In genomic region chr16:75464130-75464918, GRCh38 we compare ENCODE assay signal across 1 cellular context.
TF ChIP-seq lines count a peak whose summit lies in the region.

A gene with protein sequence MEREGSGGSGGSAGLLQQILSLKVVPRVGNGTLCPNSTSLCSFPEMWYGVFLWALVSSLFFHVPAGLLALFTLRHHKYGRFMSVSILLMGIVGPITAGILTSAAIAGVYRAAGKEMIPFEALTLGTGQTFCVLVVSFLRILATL (minus strand): TSS chr16:75464689. CDS start chr16:75464600, 89 bp downstream.

TF ChIP-seq in K562, 482 proteins besides CTCF, POLR2A, EP300 and RAD21 (continued from another document and continues in another):
- peak; percentile 87 for TF ChIP-seq ZNF592 (IDR thresholded peaks at IDR 0.05)
- no peak for TF ChIP-seq ZNF146 (CRISPR knock-in tag; IDR thresholded peaks at IDR 0.05; ENCODE audit: unreplicated experiment)
- TF ChIP-seq NUFIP1 (IDR thresholded peaks at IDR 0.05; ENCODE audit: partially characterized antibody), result no peak
- no peak for TF ChIP-seq JUNB (CRISPR knock-in tag; conservative IDR thresholded peaks at IDR 0.05)
- TF ChIP-seq JUND (IDR thresholded peaks at IDR 0.05; ENCODE audit: borderline replicate concordance, low read depth, low read length), result peak; percentile 72
- peak; percentile 61; the same call in 1 of the 3 replicates for TF ChIP-seq JUND (tag; IDR thresholded peaks at IDR 0.05; ENCODE audit: borderline replicate concordance, low read depth, low read length)
- no peak for TF ChIP-seq PPARD (CRISPR knock-in tag; IDR thresholded peaks at IDR 0.05)
- TF ChIP-seq ZSCAN29 (IDR thresholded peaks at IDR 0.05), result no peak
- TF ChIP-seq CHD1 (IDR thresholded peaks at IDR 0.05; ENCODE audit: low read length), result no peak
- 0 out of 2 replicates have a peak, but pooled peaks have one; percentile 35 for TF ChIP-seq JUN (IDR thresholded peaks at IDR 0.05; ENCODE audit: borderline replicate concordance, low read depth, low read length)
- 0 out of 2 replicates have a peak, but pooled peaks have one; percentile 20 for TF ChIP-seq JUN (CRISPR knock-in tag; IDR thresholded peaks at IDR 0.05; ENCODE audit: borderline replicate concordance)
- no peak for TF ChIP-seq ZNF174 (CRISPR knock-in tag; IDR thresholded peaks at IDR 0.05)
- TF ChIP-seq, protein P1, sequence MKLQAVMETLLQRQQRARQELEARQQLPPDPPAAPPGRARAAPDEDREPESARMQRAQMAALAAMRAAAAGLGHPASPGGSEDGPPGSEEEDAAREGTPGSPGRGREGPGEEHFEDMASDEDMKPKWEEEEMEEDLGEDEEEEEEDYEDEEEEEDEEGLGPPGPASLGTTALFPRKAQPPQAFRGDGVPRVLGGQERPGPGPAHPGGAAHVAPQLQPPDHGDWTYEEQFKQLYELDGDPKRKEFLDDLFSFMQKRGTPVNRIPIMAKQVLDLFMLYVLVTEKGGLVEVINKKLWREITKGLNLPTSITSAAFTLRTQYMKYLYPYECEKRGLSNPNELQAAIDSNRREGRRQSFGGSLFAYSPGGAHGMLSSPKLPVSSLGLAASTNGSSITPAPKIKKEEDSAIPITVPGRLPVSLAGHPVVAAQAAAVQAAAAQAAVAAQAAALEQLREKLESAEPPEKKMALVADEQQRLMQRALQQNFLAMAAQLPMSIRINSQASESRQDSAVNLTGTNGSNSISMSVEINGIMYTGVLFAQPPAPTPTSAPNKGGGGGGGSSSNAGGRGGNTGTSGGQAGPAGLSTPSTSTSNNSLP (IDR thresholded peaks at IDR 0.05; ENCODE audit: borderline replicate concordance, low read depth, low read length), result no peak
- no peak for TF ChIP-seq SIRT6 (IDR thresholded peaks at IDR 0.05; ENCODE audit: low read depth, low read length)
- no peak for TF ChIP-seq ZNF778 (CRISPR knock-in tag; IDR thresholded peaks at IDR 0.05)
- TF ChIP-seq KAT2B (IDR thresholded peaks at IDR 0.05; ENCODE audit: low read depth, low read length), result peak; percentile 27
- no peak; the same call in none of the 2 replicates for TF ChIP-seq DEAF1 (CRISPR knock-in tag; IDR thresholded peaks at IDR 0.05)
- no peak for TF ChIP-seq FUS (optimal IDR thresholded peaks at IDR 0.05; ENCODE audit: low read depth, low read length)
- TF ChIP-seq ZNF274 (IDR thresholded peaks at IDR 0.05; ENCODE audit: borderline replicate concordance, low read depth, low read length), result no peak
- TF ChIP-seq SMAD2 (IDR thresholded peaks at IDR 0.05; ENCODE audit: low read depth, low read length), result no peak
- no peak for TF ChIP-seq NR3C1 (CRISPR knock-in tag; IDR thresholded peaks at IDR 0.05)
- no peak for TF ChIP-seq ZNF23 (CRISPR knock-in tag; IDR thresholded peaks at IDR 0.05)
- no peak for TF ChIP-seq TFAM (CRISPR knock-in tag; conservative IDR thresholded peaks at IDR 0.05)
- TF ChIP-seq ZNF79 (CRISPR knock-in tag; IDR thresholded peaks at IDR 0.05; ENCODE audit: low read depth), result no peak
- no peak for TF ChIP-seq TRIM28 (IDR thresholded peaks at IDR 0.05)
- peak; percentile 12 to 48; a peak in 1 of 4 replicates for TF ChIP-seq NONO (IDR thresholded peaks at IDR 0.05; ENCODE audit: low read depth in 2 of 2, low read length in 1 of 2)
- TF ChIP-seq NKRF (IDR thresholded peaks at IDR 0.05; ENCODE audit: borderline replicate concordance), result no peak
- peak; percentile 96 for TF ChIP-seq NFIC (IDR thresholded peaks at IDR 0.05)
- no peak for TF ChIP-seq MTA2 (IDR thresholded peaks at IDR 0.05; ENCODE audit: low read depth)
- no peak for TF ChIP-seq SIN3A (IDR thresholded peaks at IDR 0.05; ENCODE audit: borderline replicate concordance in 2 of 2, control insufficient read depth in 1 of 2, low read depth in 2 of 2, low read length in 2 of 2)
- no peak for TF ChIP-seq ZNF217 (CRISPR knock-in tag; IDR thresholded peaks at IDR 0.05)
- TF ChIP-seq NFXL1 (CRISPR knock-in tag; IDR thresholded peaks at IDR 0.05), result no peak
- peak; percentile 27; the same call in 1 of the 2 replicates for TF ChIP-seq RFX1 (IDR thresholded peaks at IDR 0.05)
- TF ChIP-seq SLC30A9 (CRISPR knock-in tag; IDR thresholded peaks at IDR 0.05), result no peak
- TF ChIP-seq ZNF668 (CRISPR knock-in tag; IDR thresholded peaks at IDR 0.05), result no peak
- peak; percentile 61 for TF ChIP-seq PHF20 (IDR thresholded peaks at IDR 0.05; ENCODE audit: partially characterized antibody)
- TF ChIP-seq MAFG (tag; conservative IDR thresholded peaks at IDR 0.05), result no peak
- TF ChIP-seq KDM4B (IDR thresholded peaks at IDR 0.05; ENCODE audit: borderline replicate concordance in 2 of 2, low read depth in 1 of 2), result no peak
- TF ChIP-seq, protein P2, sequence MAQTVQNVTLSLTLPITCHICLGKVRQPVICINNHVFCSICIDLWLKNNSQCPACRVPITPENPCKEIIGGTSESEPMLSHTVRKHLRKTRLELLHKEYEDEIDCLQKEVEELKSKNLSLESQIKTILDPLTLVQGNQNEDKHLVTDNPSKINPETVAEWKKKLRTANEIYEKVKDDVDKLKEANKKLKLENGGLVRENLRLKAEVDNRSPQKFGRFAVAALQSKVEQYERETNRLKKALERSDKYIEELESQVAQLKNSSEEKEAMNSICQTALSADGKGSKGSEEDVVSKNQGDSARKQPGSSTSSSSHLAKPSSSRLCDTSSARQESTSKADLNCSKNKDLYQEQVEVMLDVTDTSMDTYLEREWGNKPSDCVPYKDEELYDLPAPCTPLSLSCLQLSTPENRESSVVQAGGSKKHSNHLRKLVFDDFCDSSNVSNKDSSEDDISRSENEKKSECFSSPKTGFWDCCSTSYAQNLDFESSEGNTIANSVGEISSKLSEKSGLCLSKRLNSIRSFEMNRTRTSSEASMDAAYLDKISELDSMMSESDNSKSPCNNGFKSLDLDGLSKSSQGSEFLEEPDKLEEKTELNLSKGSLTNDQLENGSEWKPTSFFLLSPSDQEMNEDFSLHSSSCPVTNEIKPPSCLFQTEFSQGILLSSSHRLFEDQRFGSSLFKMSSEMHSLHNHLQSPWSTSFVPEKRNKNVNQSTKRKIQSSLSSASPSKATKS (CRISPR knock-in tag; IDR thresholded peaks at IDR 0.05), result no peak
- TF ChIP-seq HNRNPUL1 (IDR thresholded peaks at IDR 0.05; ENCODE audit: low read length), result no peak
- TF ChIP-seq PURB (CRISPR knock-in tag; IDR thresholded peaks at IDR 0.05; ENCODE audit: low read depth), result no peak
- no peak for TF ChIP-seq ZNF41 (CRISPR knock-in tag; conservative IDR thresholded peaks at IDR 0.05)
- TF ChIP-seq ZNF584 (CRISPR knock-in tag; IDR thresholded peaks at IDR 0.05; ENCODE audit: low read depth), result no peak
- no peak for TF ChIP-seq GTF2B (IDR thresholded peaks at IDR 0.05; ENCODE audit: extremely low read depth, insufficient read length)
- TF ChIP-seq BMI1 (IDR thresholded peaks at IDR 0.05; ENCODE audit: low read length), result no peak; the same call in 1 of the 2 replicates
- TF ChIP-seq MYBL2 (IDR thresholded peaks at IDR 0.05; ENCODE audit: low read depth), result no peak
- no peak for TF ChIP-seq MYBL2 (CRISPR knock-in tag; IDR thresholded peaks at IDR 0.05; ENCODE audit: borderline replicate concordance)
- no peak for TF ChIP-seq SAP30 (IDR thresholded peaks at IDR 0.05; ENCODE audit: borderline replicate concordance, insufficient read depth, low read depth, low read length, poor library complexity, severe bottlenecking)
- TF ChIP-seq MECOM (CRISPR knock-in tag; IDR thresholded peaks at IDR 0.05), result no peak
- TF ChIP-seq MCM2 (IDR thresholded peaks at IDR 0.05; ENCODE audit: low read depth), result no peak
- TF ChIP-seq ARID3B (CRISPR knock-in tag; IDR thresholded peaks at IDR 0.05; ENCODE audit: borderline replicate concordance), result no peak
- TF ChIP-seq CREM (IDR thresholded peaks at IDR 0.05; ENCODE audit: low read depth), result no peak; the same call in none of the 2 replicates
- no peak for TF ChIP-seq DLX4 (CRISPR knock-in tag; IDR thresholded peaks at IDR 0.05)
- TF ChIP-seq E2F4 (CRISPR knock-in tag; IDR thresholded peaks at IDR 0.05; ENCODE audit: low read depth), result peak; percentile 85
- no peak for TF ChIP-seq ZNF316 (IDR thresholded peaks at IDR 0.05)
- TF ChIP-seq ZNF696 (CRISPR knock-in tag; conservative IDR thresholded peaks at IDR 0.05), result no peak
- TF ChIP-seq BRF1 (IDR thresholded peaks at IDR 0.05; ENCODE audit: borderline replicate concordance, extremely low read depth, insufficient read length), result no peak
- TF ChIP-seq KAT8 (IDR thresholded peaks at IDR 0.05; ENCODE audit: low read depth), result no peak
- TF ChIP-seq POLR2AphosphoS2 (IDR thresholded peaks at IDR 0.05; ENCODE audit: low read length), result peak; percentile 45; the same call in 1 of the 2 replicates
